Comparison of ENCODE assay signal across 8 cellular contexts in the genomic region with DNA sequence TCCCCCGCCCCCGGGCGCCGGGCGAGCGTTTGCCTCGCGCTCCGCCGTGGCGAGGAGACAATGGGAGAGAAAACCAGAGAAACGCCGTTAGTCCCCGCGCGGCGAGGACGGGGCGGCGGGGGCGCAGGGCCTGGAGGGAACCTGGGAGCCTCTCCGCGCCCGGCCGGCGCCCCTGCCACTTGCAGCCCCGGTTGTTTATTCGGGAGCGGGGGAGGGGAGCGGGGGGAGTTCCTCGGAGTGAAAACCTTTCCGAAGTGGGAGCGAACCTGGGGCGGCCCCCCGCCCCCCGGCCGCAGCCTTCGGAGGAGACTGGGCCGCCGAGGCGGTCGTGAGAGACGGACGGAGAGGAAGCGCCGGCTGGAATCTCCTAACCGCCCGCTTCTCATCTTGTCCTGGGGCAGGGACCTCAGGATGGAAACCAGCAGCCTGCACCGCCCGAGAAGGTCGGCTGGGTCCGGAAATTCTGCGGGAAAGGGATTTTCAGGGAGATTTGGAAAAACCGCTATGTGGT. TPM values are rescaled to one million over a fixed set of nuclear protein-coding genes. Genes with fewer than 3 reads are reported as not detected.
DNase-seq lines count a peak whose midpoint lies in the region; ATAC-seq and TF ChIP-seq lines count a peak whose summit lies in the region.

No MANE protein-coding gene starts in this region.

- intact Hi-C loops in Calu3 (cut with micrococcal nuclease; ENCODE audit: unreplicated experiment) (no loop called here), left cardiac atrium (cut with DNase I) (no loop called here)

- peak overlapping the region; percentile 100 for H3K9ac ChIP-seq in Loucy (ENCODE audit: low read depth, low read length, poor library complexity, severe bottlenecking)

- H3K36me3 ChIP-seq in Loucy (ENCODE audit: insufficient read depth, low read length) = peaks cover 27% of the 10 kb centered on the region

- peaks cover 8% of the 10 kb centered on the region for H3K27me3 ChIP-seq in Loucy (ENCODE audit: insufficient read depth, low read length, poor library complexity, severe bottlenecking)

- no TSS peak for BruUV-seq in Calu3 (replicated peaks; lab: Mats Ljungman, UMichigan)

- peak overlapping the region; percentile 94 for H3K4me3 ChIP-seq in Loucy (ENCODE audit: low read length, poor library complexity, severe bottlenecking)
- peak overlapping the region; percentile 83 for H3K4me3 ChIP-seq in skeletal muscle cell (ENCODE audit: low read depth, low read length)

- DNase-seq in Calu3 = no peak
- DNase-seq in activated T-helper 9 cell treated with anti-CD3 and anti-CD28 coated beads, Interleukin-2, amount 50 U/mL, for 16 hours (ENCODE audit: low read depth) = peak; percentile 8
- DNase-seq in left cardiac atrium = no peak
- DNase-seq in skeletal muscle cell (ENCODE audit: low read depth) = no peak
- no peak for DNase-seq in Ammon's horn (ENCODE audit: low spot score)
- no peak for DNase-seq in cerebellum (ENCODE audit: low spot score)
- no peak for DNase-seq in HCEC 1CT

- H2AFZ ChIP-seq in Loucy (ENCODE audit: low read length) = no peak overlapping the region

- TF ChIP-seq CTCF in Calu3 (IDR thresholded peaks at IDR 0.05; ENCODE audit: unreplicated experiment) (no peak), Loucy (conservative IDR thresholded peaks at IDR 0.05; ENCODE audit: low read length) (no peak)

- peaks cover 16% of the 10 kb centered on the region for H3K36me3 Mint-ChIP-seq in Calu3 (ENCODE audit: insufficient read depth, unreplicated experiment)

- H4K20me1 ChIP-seq in Loucy (ENCODE audit: insufficient read depth, low read length, poor library complexity, severe bottlenecking) = peaks cover 22% of the 10 kb centered on the region

- peaks cover 12% of the 10 kb centered on the region; the same call in 1 of the 2 replicates for H3F3A ChIP-seq in Loucy (ENCODE audit: low read depth)

- H3K27me3 Mint-ChIP-seq in Calu3 (ENCODE audit: unreplicated experiment) = peaks cover 71% of the 10 kb centered on the region

- no peaks in the 10 kb centered on the region for H3K9me3 Mint-ChIP-seq in Calu3 (ENCODE audit: low read depth, unreplicated experiment)

- CTCF ChIA-PET in Calu3 (lab: Charles Lee) = interaction anchor here (1.3 kb wide), 1 partner anchor 11 kb away, joined by 6 read pairs; no protein-coding TSS in a partner anchor

- H3K9me3 ChIP-seq in Loucy (ENCODE audit: insufficient read depth, low read depth, low read length) = no peaks in the 10 kb centered on the region

- H3K79me2 ChIP-seq in Loucy (ENCODE audit: insufficient read depth, low read length) = peaks cover 76% of the 10 kb centered on the region

- peaks cover 7% of the 10 kb centered on the region for H3K4me1 Mint-ChIP-seq in Calu3 (ENCODE audit: low read depth, unreplicated experiment)

- H3K4me3 Mint-ChIP-seq in Calu3 (ENCODE audit: low read depth, unreplicated experiment) = peak overlapping the region; percentile 54

- H3K27ac Mint-ChIP-seq in Calu3 (ENCODE audit: unreplicated experiment) = no peak overlapping the region

- H3K4me2 ChIP-seq in Loucy (ENCODE audit: low read depth, low read length, poor library complexity, severe bottlenecking) = peak overlapping the region; percentile 79

- ATAC-seq in left cardiac atrium = peak; percentile 3 to 6

- no peaks in the 10 kb centered on the region for H3K9me2 ChIP-seq in Loucy (replicated peaks; ENCODE audit: low read depth, low read length)

- peaks cover 66% of the 10 kb centered on the region for H3K4me1 ChIP-seq in Loucy (ENCODE audit: insufficient read depth, low read length, poor library complexity, severe bottlenecking)

RNA-seq across cellular contexts. Expression of a gene that starts 0.8 kb away (rescaled TPM):
- 2.0 and 4.2 TPM in 2 replicates for total RNA-seq in Calu3 (2022)
- total RNA-seq in left cardiac atrium = 10 to 100 TPM; 30.2 to 42.8 TPM
- 40.6 TPM for total RNA-seq in cerebellum
